In the genomic region with DNA sequence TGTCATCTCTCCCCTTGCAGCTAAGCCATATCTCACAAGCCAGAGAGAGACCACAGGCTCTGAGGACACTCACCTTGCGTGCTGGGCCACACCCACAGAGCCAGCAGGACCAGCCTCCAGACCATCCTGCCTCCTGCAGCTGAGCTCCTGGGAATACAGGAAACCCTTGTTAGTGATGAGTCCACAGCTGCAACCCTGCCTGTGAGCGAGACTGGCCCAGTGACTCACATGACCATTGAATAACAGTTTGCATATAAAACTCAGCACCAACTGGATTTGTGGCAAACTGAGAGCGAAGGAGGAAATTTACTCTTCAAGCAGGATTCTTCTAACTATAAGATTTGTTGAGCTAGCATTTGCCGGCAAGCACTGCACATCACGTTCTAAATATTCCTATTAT, we compare ENCODE assay signal across 11 cellular contexts. TPM values are rescaled to one million over a fixed set of nuclear protein-coding genes. Genes with fewer than 3 reads are reported as not detected.
DNase-seq lines count a peak whose midpoint lies in the region; ATAC-seq and TF ChIP-seq lines count a peak whose summit lies in the region.
"Had no signal": no experiment of that assay in that cellular context is flagged by ENCODE, and none has a peak within 500 bp of the region (broad histone marks: within the 10 kb centered on the region; RNA-seq: fewer than 3 reads in every experiment).

No MANE protein-coding gene starts in this region.

- H3K27ac Mint-ChIP-seq in endodermal cell (no peak overlapping the region), endothelial cell (ENCODE audit: unreplicated experiment) (no peak overlapping the region)
- H3K27ac Mint-ChIP-seq: activated T-cell treated with anti-CD3 and anti-CD28 coated beads, Interleukin-2, amount 50 U/mL, for 72 hours had no signal

- no peak for TF ChIP-seq CTCF in NB4 (IDR thresholded peaks at IDR 0.05; ENCODE audit: low read depth, low read length)
- no peak for TF ChIP-seq CTCF in endodermal cell (conservative IDR thresholded peaks at IDR 0.05)
- TF ChIP-seq CTCF in endothelial cell (IDR thresholded peaks at IDR 0.05; ENCODE audit: unreplicated experiment) = no peak

- H3K27ac ChIP-seq in endodermal cell (ENCODE audit: low read depth, low read length) = no peak overlapping the region

- no peak for TF ChIP-seq POLR2A in NB4 (IDR thresholded peaks at IDR 0.05; ENCODE audit: extremely low read depth, insufficient read length)

- H3K4me3 ChIP-seq in NB4 (ENCODE audit: low read depth, low read length) (no peak overlapping the region), endodermal cell (ENCODE audit: low read length) (no peak overlapping the region)

- peak; percentile 89 for DNase-seq in AG08395 (ENCODE audit: low spot score)
- peak; percentile 35 for DNase-seq in NB4 (ENCODE audit: low read depth)
- peak; percentile 83 for DNase-seq in endodermal cell
- DNase-seq in middle frontal gyrus (ENCODE audit: extremely low spot score, low spot score) = peak; percentile 59
- DNase-seq in NCI-H1417 treated with DMSO at 0.1 percent for 48 hours (lab: John Stamatoyannopoulos, UW) = no peak
- no peak for DNase-seq in CD1c-positive myeloid dendritic cell (ENCODE audit: extremely low spot score)
- DNase-seq in endothelial cell (ENCODE audit: low spot score) = no peak
- DNase-seq: activated T-cell treated with anti-CD3 and anti-CD28 coated beads, Interleukin-2, amount 50 U/mL, for 72 hours; DND-41; NCI-H1105 had no signal

- no peaks in the 10 kb centered on the region for H3K9me3 ChIP-seq in endodermal cell (ENCODE audit: control insufficient read depth, low read length)

- WGBS in endodermal cell (ENCODE audit: insufficient coverage in 1 of 2, insufficient read length in 1 of 2), 2 experiments = 78 to 85% methylated on average over 4 to 5 of the region's 5 CpGs

- H3K4me3 Mint-ChIP-seq in endodermal cell = no peak overlapping the region
- no peak overlapping the region for H3K4me3 Mint-ChIP-seq in endothelial cell (ENCODE audit: unreplicated experiment)
- H3K4me3 Mint-ChIP-seq: activated T-cell treated with anti-CD3 and anti-CD28 coated beads, Interleukin-2, amount 50 U/mL, for 72 hours had no signal

- no peak for ATAC-seq in HG02938 (IDR thresholded peaks at IDR 0.05; ENCODE audit: unreplicated experiment)
- ATAC-seq: activated T-cell treated with anti-CD3 and anti-CD28 coated beads, Interleukin-2, amount 50 U/mL, for 72 hours had no signal

- H3K9ac ChIP-seq in endodermal cell (ENCODE audit: extremely low read depth, low read length, poor library complexity, severe bottlenecking) = no peak overlapping the region

- H3K36me3 Mint-ChIP-seq in endodermal cell (ENCODE audit: low read depth) = peaks cover 8% of the 10 kb centered on the region
- peaks cover 9% of the 10 kb centered on the region for H3K36me3 Mint-ChIP-seq in endothelial cell (ENCODE audit: low read depth, unreplicated experiment)

- H3K9me3 Mint-ChIP-seq in endodermal cell = peaks cover 9% of the 10 kb centered on the region
- H3K9me3 Mint-ChIP-seq in endothelial cell (ENCODE audit: unreplicated experiment) = peaks cover 1% of the 10 kb centered on the region

- H3K27me3 Mint-ChIP-seq in endodermal cell (ENCODE audit: insufficient read depth) (peaks cover 46% of the 10 kb centered on the region), endothelial cell (ENCODE audit: unreplicated experiment) (peaks cover 11% of the 10 kb centered on the region)

- H3K36me3 ChIP-seq in endodermal cell (ENCODE audit: control insufficient read depth, insufficient read depth, low read length) = no peaks in the 10 kb centered on the region

- peaks cover 3% of the 10 kb centered on the region for H3K4me1 ChIP-seq in endodermal cell (ENCODE audit: control insufficient read depth, insufficient read depth, low read length)

- H3K4me1 Mint-ChIP-seq in endodermal cell (peaks cover 16% of the 10 kb centered on the region), endothelial cell (ENCODE audit: unreplicated experiment) (peaks cover 12% of the 10 kb centered on the region)

- H3K27me3 ChIP-seq in endodermal cell (ENCODE audit: control insufficient read depth, insufficient read depth, low read length, poor library complexity, severe bottlenecking) = peaks cover 35% of the 10 kb centered on the region

RNA-seq across cellular contexts. Expression of gene THBS2, which starts 3.0 kb away (rescaled TPM):
- total RNA-seq in endodermal cell = under 1 TPM; 0.93 to 0.99 TPM
- 4.7 TPM for polyA plus RNA-seq in endodermal cell (2013, experiment 1 of 2)
- 6.5 TPM for polyA plus RNA-seq in endodermal cell (2013, experiment 2 of 2)
- total RNA-seq in endothelial cell (ENCODE audit: unreplicated experiment) = 0.23 TPM
- total RNA-seq: activated T-cell treated with anti-CD3 and anti-CD28 coated beads, Interleukin-2, amount 50 U/mL, for 72 hours had no signal

Comparison
In these comparisons a context has a peak if more than half of its experiments do, and no peak if none do; other contexts are left out.
1. DNase-seq: peak in AG08395 (single experiment), NB4 (single experiment), endodermal cell (single experiment) and middle frontal gyrus (single experiment); none in NCI-H1417 treated with DMSO at 0.1 percent for 48 hours (single experiment), CD1c-positive myeloid dendritic cell (single experiment) and endothelial cell (single experiment).